Comparison of ENCODE assay signal across 8 cellular contexts in the genomic region with DNA sequence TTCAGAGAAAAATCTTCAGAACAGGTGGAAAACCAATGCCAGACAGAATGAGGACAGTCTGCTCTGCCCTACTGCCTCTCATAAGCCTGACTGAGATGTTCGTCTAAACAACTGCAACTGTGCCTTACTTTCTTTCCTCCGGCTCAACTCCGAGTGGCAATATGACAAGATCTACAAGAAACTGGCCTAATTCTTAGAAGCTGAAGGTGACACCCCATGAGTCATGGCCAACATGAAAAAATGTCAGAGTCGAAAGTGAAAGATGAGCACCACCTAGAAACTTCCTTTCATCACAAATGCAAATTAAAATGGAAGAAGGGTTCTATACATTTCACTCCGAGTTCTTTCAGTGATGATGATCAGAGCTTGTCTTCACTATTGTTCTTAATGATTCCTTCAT. TPM values are rescaled to one million over a fixed set of nuclear protein-coding genes. Genes with fewer than 3 reads are reported as not detected.
DNase-seq lines count a peak whose midpoint lies in the region; ATAC-seq and TF ChIP-seq lines count a peak whose summit lies in the region.

No MANE protein-coding gene starts in this region.

- ATAC-seq in HG03159 (IDR thresholded peaks at IDR 0.05; ENCODE audit: unreplicated experiment): peak; percentile 70
- peak; percentile 84 for ATAC-seq in activated CD4-positive, alpha-beta T cell treated with anti-CD3 and anti-CD28 coated beads for 36 hours

- peak; percentile 49 for DNase-seq in GM19240 (ENCODE audit: insufficient read length, low spot score)
- DNase-seq in activated CD4-positive, alpha-beta T cell treated with anti-CD3 and anti-CD28 coated beads for 36 hours: peak; percentile 79
- DNase-seq in fibroblast of mammary gland (ENCODE audit: low read depth): peak; percentile 36
- DNase-seq in 8988T: no peak
- no peak for DNase-seq in hippocampal formation (lab: John Stamatoyannopoulos, UW)
- DNase-seq in inferior parietal cortex (ENCODE audit: extremely low spot score): no peak
- DNase-seq in DMS79 treated with DMSO at 0.1 percent for 48 hours (lab: John Stamatoyannopoulos, UW): no peak

- CTCF ChIA-PET in activated CD4-positive, alpha-beta T cell treated with anti-CD3 and anti-CD28 coated beads for 36 hours (lab: Charles Lee): interaction anchor here (0.6 to 1.5 kb wide), 3 partner anchors 12 to 44 kb away, joined by 3 to 6 read pairs (median 3); a partner anchor contains a TSS

- peak overlapping the region; percentile 56 for H3K4me3 Mint-ChIP-seq in activated CD4-positive, alpha-beta T cell treated with anti-CD3 and anti-CD28 coated beads for 36 hours

- peak overlapping the region; percentile 95 for H3K27ac Mint-ChIP-seq in activated CD4-positive, alpha-beta T cell treated with anti-CD3 and anti-CD28 coated beads for 36 hours

- POLR2A ChIA-PET in activated CD4-positive, alpha-beta T cell treated with anti-CD3 and anti-CD28 coated beads for 36 hours (lab: Charles Lee): interaction anchor here (0.5 to 1.0 kb wide), 4 partner anchors 9 to 112 kb away, joined by 3 to 5 read pairs (median 4); a partner anchor contains a TSS

- no peaks in the 10 kb centered on the region for H3K9me3 Mint-ChIP-seq in activated CD4-positive, alpha-beta T cell treated with anti-CD3 and anti-CD28 coated beads for 36 hours (ENCODE audit: low read depth)

- peaks cover 65% of the 10 kb centered on the region for H3K4me1 Mint-ChIP-seq in activated CD4-positive, alpha-beta T cell treated with anti-CD3 and anti-CD28 coated beads for 36 hours

- intact Hi-C loops in activated CD4-positive, alpha-beta T cell treated with anti-CD3 and anti-CD28 coated beads for 36 hours (cut with DNase I, micrococcal nuclease): loop anchor here (1.0 to 10.0 kb wide), 11 partner anchors 13 to 360 kb away; a partner anchor contains a TSS

- H3K36me3 Mint-ChIP-seq in activated CD4-positive, alpha-beta T cell treated with anti-CD3 and anti-CD28 coated beads for 36 hours (ENCODE audit: low read depth): peaks cover 29% of the 10 kb centered on the region

- H3K4me3 ChIP-seq in fibroblast of mammary gland (ENCODE audit: control insufficient read depth, low read depth, low read length): no peak overlapping the region

- no peaks in the 10 kb centered on the region for H3K27me3 Mint-ChIP-seq in activated CD4-positive, alpha-beta T cell treated with anti-CD3 and anti-CD28 coated beads for 36 hours

- TF ChIP-seq CTCF in fibroblast of mammary gland (conservative IDR thresholded peaks at IDR 0.05; ENCODE audit: control insufficient read depth, insufficient read depth, low read depth, low read length): no peak

RNA-seq across cellular contexts. Expression of a gene that starts 12.9 kb away (rescaled TPM):
- 10 to 100 TPM; 41.8 to 47.1 TPM for total RNA-seq in activated CD4-positive, alpha-beta T cell treated with anti-CD3 and anti-CD28 coated beads for 36 hours

RNA-seq across cellular contexts. Expression of a gene that starts 43.5 kb away (rescaled TPM):
- total RNA-seq in activated CD4-positive, alpha-beta T cell treated with anti-CD3 and anti-CD28 coated beads for 36 hours: 10 to 100 TPM in 1 of 2 experiments, 1 to 10 TPM in 1; 7.3 to 16.3 TPM

RNA-seq across cellular contexts. Expression of a gene that starts 58.3 kb away (rescaled TPM):
- not detected for total RNA-seq in activated CD4-positive, alpha-beta T cell treated with anti-CD3 and anti-CD28 coated beads for 36 hours

Comparison
In these comparisons a context has a peak if more than half of its experiments do, and no peak if none do; other contexts are left out.
1. DNase-seq: peak in GM19240 (single experiment), activated CD4-positive, alpha-beta T cell treated with anti-CD3 and anti-CD28 coated beads for 36 hours (single experiment) and fibroblast of mammary gland (single experiment); none in 8988T (single experiment), hippocampal formation (0 of 2), inferior parietal cortex (single experiment) and DMS79 treated with DMSO at 0.1 percent for 48 hours (single experiment).